In genomic region chr19:14529254-14530004, GRCh38 we compare ENCODE assay signal across 8 cellular contexts. TPM values are rescaled to one million over a fixed set of nuclear protein-coding genes. Genes with fewer than 3 reads are reported as not detected.
A peak's percentile ranks its signal among the peaks of the same experiment; 100 is the strongest.
DNase-seq lines count a peak whose midpoint lies in the region; ATAC-seq, FAIRE-seq and TF ChIP-seq lines count a peak whose summit lies in the region.

A gene with protein sequence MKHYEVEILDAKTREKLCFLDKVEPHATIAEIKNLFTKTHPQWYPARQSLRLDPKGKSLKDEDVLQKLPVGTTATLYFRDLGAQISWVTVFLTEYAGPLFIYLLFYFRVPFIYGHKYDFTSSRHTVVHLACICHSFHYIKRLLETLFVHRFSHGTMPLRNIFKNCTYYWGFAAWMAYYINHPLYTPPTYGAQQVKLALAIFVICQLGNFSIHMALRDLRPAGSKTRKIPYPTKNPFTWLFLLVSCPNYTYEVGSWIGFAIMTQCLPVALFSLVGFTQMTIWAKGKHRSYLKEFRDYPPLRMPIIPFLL (plus strand): TSS chr19:14529594. CDS start chr19:14529697, 103 bp downstream.

- peak; percentile 96 for ATAC-seq in HG03460 (IDR thresholded peaks at IDR 0.05; ENCODE audit: unreplicated experiment)

- peak within 1 kb of the TSS; percentile 97 for H3K4me3 ChIP-seq in BE2C (ENCODE audit: low read depth, low read length)

- H3K27me3 ChIP-seq in BE2C = no peaks in the 10 kb centered on the region

- DNase-seq in BE2C (peak; percentile 100), GM19240 (ENCODE audit: insufficient read length, low spot score) (peak; percentile 85), NCI-H526 (lab: John Stamatoyannopoulos, UW) (peak; percentile 98), kidney tubule cell (ENCODE audit: low spot score) (peak; percentile 100)
- DNase-seq in activated CD4-positive, alpha-beta T cell treated with anti-CD3 and anti-CD28 coated beads for 48 hours = peak; percentile 100
- peak; percentile 99 to 100 (median 100) for DNase-seq in stimulated activated CD4-positive, alpha-beta T cell treated with anti-CD3 and anti-CD28 coated beads, Interleukin-1b, Interleukin-23, amount 100 ng/mL, for 24 hours (ENCODE audit: low read depth in 4 of 4, low spot score in 1 of 4)

- no peaks in the 10 kb centered on the region for H3K9me3 ChIP-seq in BE2C

- peak; percentile 85 for FAIRE-seq in colon (lab: Jason Lieb, UNC)

- no peaks in the 10 kb centered on the region for H3K4me1 ChIP-seq in BE2C

- no peak for TF ChIP-seq CTCF in BE2C (IDR thresholded peaks at IDR 0.05; ENCODE audit: low read depth, low read length)

- no peaks in the 10 kb centered on the region for H3K36me3 ChIP-seq in BE2C

RNA-seq across cellular contexts. Expression of the gene that starts here (rescaled TPM):
- polyA plus RNA-seq in BE2C (2012; ENCODE audit: insufficient read depth, insufficient read length, low read depth) = 236 TPM

Comparison
In these comparisons a context has a peak if more than half of its experiments do, and no peak if none do; other contexts are left out.
1. Peak in every context shown above with its lines: DNase-seq, ATAC-seq and H3K4me3 ChIP-seq.